In genomic region chr9:105357937-105358336, GRCh38 we compare ENCODE assay signal across 19 cellular contexts.
DNase-seq lines count a peak whose midpoint lies in the region; ATAC-seq, FAIRE-seq and TF ChIP-seq lines count a peak whose summit lies in the region.
"Had no signal": no experiment of that assay in that cellular context is flagged by ENCODE, and none has a peak within 500 bp of the region (broad histone marks: within the 10 kb centered on the region; RNA-seq: fewer than 3 reads in every experiment).

No MANE protein-coding gene starts in this region.

- no peaks in the 10 kb centered on the region for H3K9me2 ChIP-seq in GM23338 (ENCODE audit: insufficient read depth)

- TF ChIP-seq POLR2A in prostate gland (IDR thresholded peaks at IDR 0.05), result no peak

- H3K27ac Mint-ChIP-seq in GM23338, result no peak overlapping the region

- intact Hi-C loops in prostate gland (cut with DNase I) (no loop called here), aorta (cut with DNase I) (no loop called here)

- peaks cover 18% of the 10 kb centered on the region; the same call in 2 of the 3 replicates for H3K36me3 Mint-ChIP-seq in GM23338 (ENCODE audit: low read depth)

- H3K4me3 Mint-ChIP-seq in GM23338, result no peak overlapping the region

- no peaks in the 10 kb centered on the region for H3K27me3 Mint-ChIP-seq in GM23338 (ENCODE audit: insufficient read depth, low read depth, poor library complexity)

- H2AFZ ChIP-seq in GM23338, result no peak overlapping the region

- H3K36me3 ChIP-seq in GM06990 (ENCODE audit: control insufficient read depth, insufficient read depth, low read length), result no peaks in the 10 kb centered on the region
- H3K36me3 ChIP-seq in GM23338 (ENCODE audit: insufficient read depth), result no peaks in the 10 kb centered on the region
- no peaks in the 10 kb centered on the region for H3K36me3 ChIP-seq in prostate gland
- H3K36me3 ChIP-seq in aorta (ENCODE audit: control insufficient read depth in 1 of 2, insufficient read depth in 2 of 2, low read length in 1 of 2), result peaks cover 4 to 7% of the 10 kb centered on the region in 2 donors
- H3K36me3 ChIP-seq: colonic mucosa, HAP-1, thoracic aorta had no signal

- peak; percentile 39 for DNase-seq in GM06990 (ENCODE audit: extremely low read depth, insufficient read length)
- DNase-seq in GM19238 (ENCODE audit: insufficient read length, low spot score), result peak; percentile 18
- no peak for DNase-seq in GM23338 (ENCODE audit: low spot score)
- DNase-seq in prostate gland (ENCODE audit: low spot score), result no peak
- DNase-seq in aorta, result no peak
- no peak for DNase-seq in HTR-8/SVneo (ENCODE audit: insufficient read length, low spot score)
- no peak for DNase-seq in SKM-1 (lab: John Stamatoyannopoulos, UW; ENCODE audit: unreplicated experiment)
- DNase-seq: activated CD4-positive, CD25-positive, alpha-beta regulatory T cell treated with anti-CD3 and anti-CD28 coated beads, Interleukin-2, amount 50 U/mL, for 72 hours; colonic mucosa; DMS153; heart left ventricle; mesendoderm; NCI-H446 treated with DMSO at 0.1 percent for 48 hours; psoas muscle; SIG-M5 had no signal

- 88% methylated on average over 3 of the region's 3 CpGs for WGBS in prostate gland
- WGBS in aorta, 2 donors, result 83% methylated on average over 3 of the region's 3 CpGs

- ATAC-seq in GM23338 (no peak), HG03139 (IDR thresholded peaks at IDR 0.05; ENCODE audit: unreplicated experiment) (peak; percentile 87), aorta (ENCODE audit: low FRiP score) (no peak)
- ATAC-seq: A549, heart left ventricle, psoas muscle had no signal

- no peaks in the 10 kb centered on the region for H3K9me3 Mint-ChIP-seq in GM23338

- H3K4me3 ChIP-seq in GM06990 (replicated peaks; ENCODE audit: low read depth, low read length) (no peak overlapping the region), GM23338 (no peak overlapping the region), prostate gland (no peak overlapping the region), aorta (ENCODE audit: low read length in 2 of 2) (no peak overlapping the region)
- H3K4me3 ChIP-seq: A549, colonic mucosa, HAP-1, heart left ventricle, psoas muscle, thoracic aorta had no signal

- H3K27me3 ChIP-seq in GM06990 (replicated peaks; ENCODE audit: control insufficient read depth, insufficient read depth, low read length) (no peaks in the 10 kb centered on the region), GM23338 (ENCODE audit: insufficient read depth) (no peaks in the 10 kb centered on the region), prostate gland (replicated peaks; ENCODE audit: insufficient read depth) (no peaks in the 10 kb centered on the region), aorta (ENCODE audit: control insufficient read depth in 1 of 2, insufficient read depth in 2 of 2, low read length in 1 of 2) (no peaks in the 10 kb centered on the region)
- H3K27me3 ChIP-seq: colonic mucosa, heart left ventricle had no signal

- no peaks in the 10 kb centered on the region for H3F3A ChIP-seq in GM23338 (replicated peaks; ENCODE audit: low read depth)

- no peaks in the 10 kb centered on the region for H4K20me1 ChIP-seq in GM23338 (replicated peaks; ENCODE audit: insufficient read depth)

- peaks cover 11% of the 10 kb centered on the region; the same call in 2 of the 3 replicates for H3K4me1 Mint-ChIP-seq in GM23338

- peak overlapping the region; percentile 26; the same call in 1 of the 2 replicates for H3K27ac ChIP-seq in GM23338 (ENCODE audit: low read depth)
- H3K27ac ChIP-seq in prostate gland, result no peak overlapping the region
- H3K27ac ChIP-seq in aorta (ENCODE audit: low read depth in 1 of 2, low read length in 2 of 2), result no peak overlapping the region
- H3K27ac ChIP-seq: A549, colonic mucosa, heart left ventricle, psoas muscle, thoracic aorta had no signal

- TF ChIP-seq CTCF in GM06990 (IDR thresholded peaks at IDR 0.05; ENCODE audit: insufficient read depth, low read length, poor library complexity, severe bottlenecking) (no peak), GM23338 (conservative IDR thresholded peaks at IDR 0.05; ENCODE audit: low read depth in 2 of 2) (no peak), prostate gland (IDR thresholded peaks at IDR 0.05) (no peak)

- H3K4me1 ChIP-seq in GM23338 (ENCODE audit: insufficient read depth) (peaks cover 5% of the 10 kb centered on the region; the same call in 1 of the 2 replicates), prostate gland (replicated peaks) (no peaks in the 10 kb centered on the region), aorta (ENCODE audit: control insufficient read depth in 1 of 2, insufficient read depth in 2 of 2, low read length in 2 of 2) (no peaks in the 10 kb centered on the region)
- H3K4me1 ChIP-seq: A549, colonic mucosa, HAP-1, psoas muscle had no signal

- no peaks in the 10 kb centered on the region for H3K9me3 ChIP-seq in prostate gland
- no peaks in the 10 kb centered on the region for H3K9me3 ChIP-seq in aorta (ENCODE audit: control insufficient read depth, low read length)
- H3K9me3 ChIP-seq: A549, colonic mucosa, HAP-1, heart left ventricle, psoas muscle, thoracic aorta had no signal

- H3K79me2 ChIP-seq in GM23338 (replicated peaks; ENCODE audit: insufficient read depth), result no peaks in the 10 kb centered on the region

- H3K4me2 ChIP-seq in GM23338, result no peak overlapping the region
- H3K4me2 ChIP-seq: A549 had no signal

- FAIRE-seq in HTR-8/SVneo (lab: Jason Lieb, UNC), result no peak
- FAIRE-seq: A549 had no signal

TF ChIP-seq in GM23338, 12 proteins besides CTCF, POLR2A, EP300 and RAD21 (continues in another document):
- TF ChIP-seq ETS1 (IDR thresholded peaks at IDR 0.05), result no peak
- TF ChIP-seq REST (IDR thresholded peaks at IDR 0.05; ENCODE audit: unreplicated experiment), result no peak
- no peak for TF ChIP-seq EZH2 (IDR thresholded peaks at IDR 0.05; ENCODE audit: low read depth, unreplicated experiment)
- TF ChIP-seq POLR2AphosphoS5 (IDR thresholded peaks at IDR 0.05; ENCODE audit: low read depth), result no peak
- no peak for TF ChIP-seq ZNF331 (CRISPR knock-in tag; IDR thresholded peaks at IDR 0.05; ENCODE audit: low read depth)
- TF ChIP-seq CREB1 (CRISPR knock-in tag; IDR thresholded peaks at IDR 0.05; ENCODE audit: low read depth), result no peak

Comparison
In these comparisons a context has a peak if more than half of its experiments do, and no peak if none do; other contexts are left out.
1. DNase-seq: peak in GM06990 (single experiment) and GM19238 (single experiment); none in GM23338 (single experiment), prostate gland (single experiment), aorta (0 of 2), HTR-8/SVneo (single experiment) and SKM-1 (single experiment).